Comparison of ENCODE assay signal across 1 cellular context in genomic region chr18:34224423-34225217, GRCh38.
TF ChIP-seq lines count a peak whose summit lies in the region.

Gene NOL4, minus strand, starts transcription at chr18:34224913. Its CDS starts 1,660 bp downstream, at chr18:34223253.

TF ChIP-seq in GM23338, 12 proteins besides CTCF, POLR2A, EP300 and RAD21 (continued from another document):
- peak; percentile 33; the same call in 1 of the 2 replicates for TF ChIP-seq POLR2AphosphoS5 (IDR thresholded peaks at IDR 0.05; ENCODE audit: low read depth)
- TF ChIP-seq, protein P1, sequence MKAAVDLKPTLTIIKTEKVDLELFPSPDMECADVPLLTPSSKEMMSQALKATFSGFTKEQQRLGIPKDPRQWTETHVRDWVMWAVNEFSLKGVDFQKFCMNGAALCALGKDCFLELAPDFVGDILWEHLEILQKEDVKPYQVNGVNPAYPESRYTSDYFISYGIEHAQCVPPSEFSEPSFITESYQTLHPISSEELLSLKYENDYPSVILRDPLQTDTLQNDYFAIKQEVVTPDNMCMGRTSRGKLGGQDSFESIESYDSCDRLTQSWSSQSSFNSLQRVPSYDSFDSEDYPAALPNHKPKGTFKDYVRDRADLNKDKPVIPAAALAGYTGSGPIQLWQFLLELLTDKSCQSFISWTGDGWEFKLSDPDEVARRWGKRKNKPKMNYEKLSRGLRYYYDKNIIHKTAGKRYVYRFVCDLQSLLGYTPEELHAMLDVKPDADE (IDR thresholded peaks at IDR 0.05) = no peak
